ENCODE assay signal across 31 cellular contexts in genomic region chr2:112318515-112318914, GRCh38.
"Had no signal": no experiment of that assay in that cellular context is flagged by ENCODE, and none has a peak within 500 bp of the region (broad histone marks: within the 10 kb centered on the region; RNA-seq: fewer than 3 reads in every experiment).

No MANE protein-coding gene starts in this region.

- H3K4me3 Mint-ChIP-seq: activated CD4-positive, alpha-beta memory T cell treated with anti-CD3 and anti-CD28 coated beads for 36 hours; activated CD4-positive, alpha-beta T cell treated with anti-CD3 and anti-CD28 coated beads for 36 hours; activated CD4-positive, alpha-beta T cell treated with anti-CD3 and anti-CD28 coated beads, Interleukin-2, amount 10 ng/mL, durations not matched to agents 24 days and 14 days; activated CD8-positive, alpha-beta memory T cell treated with anti-CD3 and anti-CD28 coated beads, Interleukin-2, amount 10 ng/mL, durations not matched to agents 7 days and 5 days; activated CD8-positive, alpha-beta T cell treated with anti-CD3 and anti-CD28 coated beads, Interleukin-2, amount 10 ng/mL, durations not matched to agents 7 days and 5 days; activated naive CD4-positive, alpha-beta T cell treated with anti-CD3 and anti-CD28 coated beads, Interleukin-2, amount 10 ng/mL, durations not matched to agents 7 days and 5 days; activated naive CD8-positive, alpha-beta T cell treated with anti-CD3 and anti-CD28 coated beads, Interleukin-2, amount 10 ng/mL, durations not matched to agents 7 days and 5 days; activated T-helper 1 cell treated with anti-CD3 and anti-CD28 coated beads, Interleukin-12 subunit alpha, Interleukin-12 subunit beta, Interleukin-2, Interleukin-4 antibody, amounts not matched to agents 30 ng/mL and 10 ng/mL and 1 ng/mL, durations not matched to agents 14 hours and 24 hours and 36 hours; brain; effector memory CD8-positive, alpha-beta T cell had no signal

- H3K36me3 ChIP-seq: breast epithelium had no signal

- H3K27me3 Mint-ChIP-seq: activated CD4-positive, alpha-beta memory T cell treated with anti-CD3 and anti-CD28 coated beads for 36 hours; activated CD4-positive, alpha-beta T cell treated with anti-CD3 and anti-CD28 coated beads for 36 hours; activated CD4-positive, alpha-beta T cell treated with anti-CD3 and anti-CD28 coated beads, Interleukin-2, amount 10 ng/mL, durations not matched to agents 24 days and 14 days; activated CD8-positive, alpha-beta memory T cell treated with anti-CD3 and anti-CD28 coated beads, Interleukin-2, amount 10 ng/mL, durations not matched to agents 7 days and 5 days; activated naive CD4-positive, alpha-beta T cell treated with anti-CD3 and anti-CD28 coated beads, Interleukin-2, amount 10 ng/mL, durations not matched to agents 7 days and 5 days; activated naive CD8-positive, alpha-beta T cell treated with anti-CD3 and anti-CD28 coated beads, Interleukin-2, amount 10 ng/mL, durations not matched to agents 7 days and 5 days; brain; effector memory CD8-positive, alpha-beta T cell had no signal

- H3K4me1 ChIP-seq: breast epithelium, gastroesophageal sphincter had no signal

- H3K9me3 ChIP-seq: breast epithelium, esophagus muscularis mucosa, gastroesophageal sphincter had no signal

- ATAC-seq: activated CD4-positive, alpha-beta T cell treated with anti-CD3 and anti-CD28 coated beads for 36 hours; activated CD8-positive, alpha-beta memory T cell treated with anti-CD3 and anti-CD28 coated beads, Interleukin-2, amount 10 ng/mL, durations not matched to agents 7 days and 5 days; activated CD8-positive, alpha-beta T cell treated with anti-CD3 and anti-CD28 coated beads, Interleukin-2, amount 10 ng/mL, durations not matched to agents 7 days and 5 days; activated naive CD4-positive, alpha-beta T cell treated with anti-CD3 and anti-CD28 coated beads, Interleukin-2, amount 50 U/mL, for 72 hours; effector memory CD8-positive, alpha-beta T cell; gastroesophageal sphincter had no signal

- H3K9me3 Mint-ChIP-seq: activated CD4-positive, alpha-beta memory T cell treated with anti-CD3 and anti-CD28 coated beads for 36 hours; activated CD4-positive, alpha-beta T cell treated with anti-CD3 and anti-CD28 coated beads, Interleukin-2, amount 10 ng/mL, durations not matched to agents 24 days and 14 days; activated naive CD4-positive, alpha-beta T cell treated with anti-CD3 and anti-CD28 coated beads, Interleukin-2, amount 10 ng/mL, durations not matched to agents 7 days and 5 days; activated naive CD4-positive, alpha-beta T cell treated with anti-CD3 and anti-CD28 coated beads, Interleukin-2, amount 50 U/mL, for 72 hours; activated naive CD8-positive, alpha-beta T cell treated with anti-CD3 and anti-CD28 coated beads, Interleukin-2, amount 10 ng/mL, durations not matched to agents 7 days and 5 days; activated T-helper 1 cell treated with anti-CD3 and anti-CD28 coated beads, Interleukin-12 subunit alpha, Interleukin-12 subunit beta, Interleukin-2, Interleukin-4 antibody, amounts not matched to agents 30 ng/mL and 10 ng/mL and 1 ng/mL, durations not matched to agents 14 hours and 24 hours and 36 hours; brain; effector memory CD8-positive, alpha-beta T cell had no signal

- DNase-seq: activated CD4-positive, alpha-beta memory T cell treated with anti-CD3 and anti-CD28 coated beads for 36 hours; activated CD4-positive, alpha-beta T cell treated with anti-CD3 and anti-CD28 coated beads for 36 hours; activated CD4-positive, alpha-beta T cell treated with anti-CD3 and anti-CD28 coated beads, Interleukin-2, amount 10 ng/mL, durations not matched to agents 24 days and 14 days; activated CD4-positive, CD25-positive, alpha-beta regulatory T cell; activated CD4-positive, CD25-positive, alpha-beta regulatory T cell treated with anti-CD3 and anti-CD28 coated beads, Interleukin-2, amount 50 U/mL, for 72 hours; activated CD8-positive, alpha-beta memory T cell treated with anti-CD3 and anti-CD28 coated beads, Interleukin-2, amount 10 ng/mL, durations not matched to agents 7 days and 5 days; activated CD8-positive, alpha-beta memory T cell treated with anti-CD3 and anti-CD28 coated beads, Interleukin-2, amount 50 U/mL, for 4 hours; activated CD8-positive, alpha-beta T cell treated with anti-CD3 and anti-CD28 coated beads, Interleukin-2, amount 10 ng/mL, durations not matched to agents 7 days and 5 days; activated gamma-delta T cell; activated naive CD4-positive, alpha-beta T cell; activated naive CD4-positive, alpha-beta T cell treated with anti-CD3 and anti-CD28 coated beads, Interleukin-2, amount 10 ng/mL, durations not matched to agents 7 days and 5 days; activated naive CD8-positive, alpha-beta T cell treated with anti-CD3 and anti-CD28 coated beads, Interleukin-2, amount 10 ng/mL, durations not matched to agents 7 days and 5 days; activated T-cell treated with anti-CD3 and anti-CD28 coated beads, Interleukin-2, amount 50 U/mL, for 1 hour; activated T-cell treated with anti-CD3 and anti-CD28 coated beads, Interleukin-2, amount 50 U/mL, for 48 hours; amniotic stem cell; anterior cingulate cortex; central memory CD4-positive, alpha-beta T cell; cortex of kidney; dermis blood vessel endothelial cell; effector CD4-positive, alpha-beta T cell; effector memory CD8-positive, alpha-beta T cell; erythroblast; foreskin melanocyte; T-helper 2 cell had no signal

- H3K4me1 Mint-ChIP-seq: activated CD4-positive, alpha-beta T cell treated with anti-CD3 and anti-CD28 coated beads for 36 hours; activated CD4-positive, alpha-beta T cell treated with anti-CD3 and anti-CD28 coated beads, Interleukin-2, amount 10 ng/mL, durations not matched to agents 24 days and 14 days; activated CD8-positive, alpha-beta memory T cell treated with anti-CD3 and anti-CD28 coated beads, Interleukin-2, amount 10 ng/mL, durations not matched to agents 7 days and 5 days; activated naive CD4-positive, alpha-beta T cell treated with anti-CD3 and anti-CD28 coated beads, Interleukin-2, amount 10 ng/mL, durations not matched to agents 7 days and 5 days; activated naive CD8-positive, alpha-beta T cell treated with anti-CD3 and anti-CD28 coated beads, Interleukin-2, amount 10 ng/mL, durations not matched to agents 7 days and 5 days had no signal

- H3K4me3 ChIP-seq: breast epithelium, cardiac muscle cell, esophagus muscularis mucosa, gastroesophageal sphincter had no signal

- H3K36me3 Mint-ChIP-seq: activated naive CD4-positive, alpha-beta T cell treated with anti-CD3 and anti-CD28 coated beads, Interleukin-2, amount 50 U/mL, for 72 hours had no signal

- H3K27ac Mint-ChIP-seq: activated CD4-positive, alpha-beta memory T cell treated with anti-CD3 and anti-CD28 coated beads for 36 hours; activated CD4-positive, alpha-beta T cell treated with anti-CD3 and anti-CD28 coated beads for 36 hours; activated CD4-positive, alpha-beta T cell treated with anti-CD3 and anti-CD28 coated beads, Interleukin-2, amount 10 ng/mL, durations not matched to agents 24 days and 14 days; activated CD8-positive, alpha-beta memory T cell treated with anti-CD3 and anti-CD28 coated beads, Interleukin-2, amount 10 ng/mL, durations not matched to agents 7 days and 5 days; activated CD8-positive, alpha-beta T cell treated with anti-CD3 and anti-CD28 coated beads, Interleukin-2, amount 10 ng/mL, durations not matched to agents 7 days and 5 days; activated naive CD4-positive, alpha-beta T cell treated with anti-CD3 and anti-CD28 coated beads, Interleukin-2, amount 10 ng/mL, durations not matched to agents 7 days and 5 days; activated naive CD4-positive, alpha-beta T cell treated with anti-CD3 and anti-CD28 coated beads, Interleukin-2, amount 50 U/mL, for 72 hours; activated naive CD8-positive, alpha-beta T cell treated with anti-CD3 and anti-CD28 coated beads, Interleukin-2, amount 10 ng/mL, durations not matched to agents 7 days and 5 days; activated T-helper 1 cell treated with anti-CD3 and anti-CD28 coated beads, Interleukin-12 subunit alpha, Interleukin-12 subunit beta, Interleukin-2, Interleukin-4 antibody, amounts not matched to agents 30 ng/mL and 10 ng/mL and 1 ng/mL, durations not matched to agents 14 hours and 24 hours and 36 hours; brain; effector memory CD8-positive, alpha-beta T cell had no signal

- H3K27me3 ChIP-seq: breast epithelium, cardiac muscle cell, esophagus muscularis mucosa, gastroesophageal sphincter had no signal

- H3K27ac ChIP-seq: breast epithelium, cardiac muscle cell, esophagus muscularis mucosa, gastroesophageal sphincter had no signal
